ENCODE assay signal across 18 cellular contexts in genomic region chr13:104414771-104415170, GRCh38.
DNase-seq lines count a peak whose midpoint lies in the region; ATAC-seq lines count a peak whose summit lies in the region.
"Had no signal": no experiment of that assay in that cellular context is flagged by ENCODE, and none has a peak within 500 bp of the region (broad histone marks: within the 10 kb centered on the region; RNA-seq: fewer than 3 reads in every experiment).

No MANE protein-coding gene starts in this region.

- DNase-seq in DMS153 treated with DMSO at 0.1 percent for 48 hours (lab: John Stamatoyannopoulos, UW; ENCODE audit: unreplicated experiment) (peak; percentile 36), HT1080 (ENCODE audit: low read depth) (peak; percentile 17), SHP77 treated with DMSO at 0.1 percent for 48 hours (lab: John Stamatoyannopoulos, UW) (peak; percentile 22), left kidney (ENCODE audit: low read depth, low spot score) (peak; percentile 44), hypothalamus (lab: John Stamatoyannopoulos, UW) (no peak), iPS-NIHi7 (ENCODE audit: extremely low spot score) (no peak)
- DNase-seq: activated CD4-positive, alpha-beta T cell treated with anti-CD3 and anti-CD28 coated beads for 36 hours; activated CD8-positive, alpha-beta memory T cell treated with anti-CD3 and anti-CD28 coated beads for 24 hours; activated effector memory CD4-positive, alpha-beta T cell treated with anti-CD3 and anti-CD28 coated beads, Interleukin-2, amount 50 U/mL, for 16 hours; BE2C; CD8-positive, alpha-beta memory T cell; GF-D8; H7; MV-4-11; NCI-H1694; NCI-H2171 treated with DMSO at 0.1 percent for 48 hours; NCI-H526 had no signal

- ATAC-seq in HG03442 (IDR thresholded peaks at IDR 0.05; ENCODE audit: unreplicated experiment), result no peak
- ATAC-seq: activated CD4-positive, alpha-beta T cell treated with anti-CD3 and anti-CD28 coated beads for 36 hours had no signal

Comparison
In these comparisons a context has a peak if more than half of its experiments do, and no peak if none do; other contexts are left out.
1. DNase-seq: peak in DMS153 treated with DMSO at 0.1 percent for 48 hours (single experiment), HT1080 (single experiment), SHP77 treated with DMSO at 0.1 percent for 48 hours (single experiment) and left kidney (single experiment); none in hypothalamus (0 of 51) and iPS-NIHi7 (single experiment).